In the genomic region with DNA sequence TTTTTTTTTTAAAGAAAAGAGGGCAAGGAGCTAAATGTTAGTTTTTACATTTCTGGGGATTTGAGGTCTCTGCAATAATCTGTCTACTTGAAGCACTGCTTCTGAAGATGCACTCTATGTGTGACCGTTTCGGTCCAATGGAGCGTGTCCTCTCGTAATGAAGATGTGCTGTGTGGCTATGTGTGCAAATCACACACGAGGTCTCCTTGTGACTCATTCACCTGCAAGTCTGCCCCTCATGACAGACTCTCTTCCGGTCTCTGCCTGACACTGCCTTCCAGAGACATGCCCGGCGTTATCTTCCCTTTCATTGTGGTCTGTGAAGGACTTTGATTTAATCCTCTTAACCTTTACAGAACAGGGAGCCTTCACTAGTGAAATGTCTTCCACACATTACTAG, we compare ENCODE assay signal across 19 cellular contexts.
DNase-seq lines count a peak whose midpoint lies in the region; ATAC-seq and TF ChIP-seq lines count a peak whose summit lies in the region.
"Had no signal": no experiment of that assay in that cellular context is flagged by ENCODE, and none has a peak within 500 bp of the region (broad histone marks: within the 10 kb centered on the region; RNA-seq: fewer than 3 reads in every experiment).

No MANE protein-coding gene starts in this region.

- no peaks in the 10 kb centered on the region for H3K36me3 ChIP-seq in BE2C
- H3K36me3 ChIP-seq in upper lobe of right lung = no peaks in the 10 kb centered on the region
- H3K36me3 ChIP-seq: brain microvascular endothelial cell, HAP-1, transverse colon had no signal

- intact Hi-C loops in upper lobe of right lung (cut with DNase I) = no loop called here

- H3K9me3 ChIP-seq in BE2C = no peaks in the 10 kb centered on the region
- no peaks in the 10 kb centered on the region for H3K9me3 ChIP-seq in upper lobe of right lung
- H3K9me3 ChIP-seq: HAP-1, transverse colon had no signal

- H3K4me1 ChIP-seq in BE2C = peaks cover 7% of the 10 kb centered on the region; the same call in 1 of the 2 replicates
- H3K4me1 ChIP-seq in upper lobe of right lung = no peaks in the 10 kb centered on the region
- H3K4me1 ChIP-seq: HAP-1, transverse colon had no signal

- no peak overlapping the region for H3K27ac ChIP-seq in upper lobe of right lung
- H3K27ac ChIP-seq: brain microvascular endothelial cell, SK-N-MC, transverse colon had no signal

- peak; percentile 80 for ATAC-seq in GM18870 (IDR thresholded peaks at IDR 0.05; ENCODE audit: unreplicated experiment)
- ATAC-seq in HG02884 (IDR thresholded peaks at IDR 0.05; ENCODE audit: unreplicated experiment) = peak; percentile 64
- ATAC-seq in HG03457 (IDR thresholded peaks at IDR 0.05; ENCODE audit: unreplicated experiment) = no peak
- ATAC-seq in upper lobe of right lung = no peak
- ATAC-seq: activated T-helper 17 cell treated with anti-CD3 and anti-CD28 coated beads, Interleukin-2, amount 50 U/mL, for 72 hours; left lobe of liver had no signal

- TF ChIP-seq CTCF in BE2C (IDR thresholded peaks at IDR 0.05; ENCODE audit: low read depth, low read length) = no peak
- no peak for TF ChIP-seq CTCF in upper lobe of right lung (IDR thresholded peaks at IDR 0.05)

- DNase-seq in BE2C = peak; percentile 57
- peak; percentile 13 for DNase-seq in NCI-H510A treated with DMSO at 0.1 percent for 48 hours (lab: John Stamatoyannopoulos, UW)
- no peak for DNase-seq in NCI-H2029 (lab: John Stamatoyannopoulos, UW)
- DNase-seq in upper lobe of right lung = no peak
- no peak for DNase-seq in COLO829 (ENCODE audit: low spot score)
- DNase-seq: activated CD4-positive, CD25-positive, alpha-beta regulatory T cell treated with anti-CD3 and anti-CD28 coated beads, Interleukin-2, amount 50 U/mL, for 72 hours; brain microvascular endothelial cell; Calu3; NCI-H1105; NK-92 treated with Interleukin-12 subunit alpha and Interleukin-12 subunit beta, amount 100 ng/mL, for 24 hours; small intestine; transverse colon had no signal

- H3K4me3 ChIP-seq in BE2C (ENCODE audit: low read depth, low read length) = 0 out of 2 replicates have a peak overlapping the region, but pooled peaks have one; percentile 10
- no peak overlapping the region for H3K4me3 ChIP-seq in upper lobe of right lung
- H3K4me3 ChIP-seq: HAP-1, SK-N-MC, transverse colon had no signal

- no peaks in the 10 kb centered on the region for H3K27me3 ChIP-seq in BE2C
- H3K27me3 ChIP-seq in upper lobe of right lung = no peaks in the 10 kb centered on the region
- H3K27me3 ChIP-seq: brain microvascular endothelial cell, transverse colon had no signal

Comparison
In these comparisons a context has a peak if more than half of its experiments do, and no peak if none do; other contexts are left out.
1. DNase-seq: peak in BE2C (single experiment) and NCI-H510A treated with DMSO at 0.1 percent for 48 hours (single experiment); none in NCI-H2029 (single experiment), upper lobe of right lung (single experiment) and COLO829 (single experiment).
2. ATAC-seq: peak in GM18870 (single experiment) and HG02884 (single experiment); none in HG03457 (single experiment) and upper lobe of right lung (single experiment).